In genomic region chr1:41484881-41485280, GRCh38 we compare ENCODE assay signal across 26 cellular contexts. TPM values are rescaled to one million over a fixed set of nuclear protein-coding genes. Genes with fewer than 3 reads are reported as not detected.
A peak's percentile ranks its signal among the peaks of the same experiment; 100 is the strongest.
DNase-seq lines count a peak whose midpoint lies in the region; ATAC-seq, FAIRE-seq and TF ChIP-seq lines count a peak whose summit lies in the region.
"Had no signal": no experiment of that assay in that cellular context is flagged by ENCODE, and none has a peak within 500 bp of the region (broad histone marks: within the 10 kb centered on the region; RNA-seq: fewer than 3 reads in every experiment).

No MANE protein-coding gene starts in this region.

- CTCF ChIA-PET in HEK293 (lab: Yijun Ruan, JAX) (interaction anchor here (0.5 to 3.7 kb wide), 6 partner anchors 8 to 170 kb away, joined by 3 to 34 read pairs (median 4); no protein-coding TSS in a partner anchor), RWPE1 (lab: Yijun Ruan, JAX) (interaction anchor here (0.9 to 1.0 kb wide), 2 partner anchors 10 kb away, joined by 6 to 7 read pairs; no protein-coding TSS in a partner anchor), WTC11 (lab: Charles Lee) (interaction anchor here (1.0 to 7.9 kb wide), 18 partner anchors 9 to 202 kb away, joined by 3 to 84 read pairs (median 4); no protein-coding TSS in a partner anchor)

- peak overlapping the region; percentile 63 for H3K4me2 ChIP-seq in keratinocyte (ENCODE audit: control insufficient read depth, extremely low read depth, insufficient read depth, low read depth, low read length)

- H4K20me1 ChIP-seq in keratinocyte (ENCODE audit: control insufficient read depth, extremely low read depth, insufficient read depth, low read length): no peaks in the 10 kb centered on the region

- no peak for TF ChIP-seq POLR2A in prostate gland (IDR thresholded peaks at IDR 0.05)

- no peak overlapping the region for H3K9ac ChIP-seq in keratinocyte (ENCODE audit: control insufficient read depth, extremely low read depth, insufficient read depth, low read length)

- WGBS in prostate gland: 24% methylated on average over 3 of the region's 7 CpGs

- no peak overlapping the region for H3K27ac Mint-ChIP-seq in WTC11
- H3K27ac Mint-ChIP-seq: activated T-cell treated with anti-CD3 and anti-CD28 coated beads, Interleukin-2, amount 50 U/mL, for 72 hours; T-helper 1 cell treated with Interleukin-12 subunit alpha and Interleukin-12 subunit beta and Interleukin-4 antibody, amounts not matched to agents 30 μg/mL and 1 μg/mL, for 36 hours had no signal

- H3K27ac ChIP-seq in HEK293 (ENCODE audit: extremely low read depth, low read depth, low read length) (no peak overlapping the region), RWPE1 (peak overlapping the region; percentile 99), keratinocyte (ENCODE audit: control insufficient read depth, insufficient read depth, low read length) (no peak overlapping the region), prostate gland (peak overlapping the region; percentile 48 to 54)
- H3K27ac ChIP-seq: dorsolateral prefrontal cortex, thoracic aorta had no signal

- no peak overlapping the region for H2AFZ ChIP-seq in keratinocyte (ENCODE audit: control insufficient read depth, low read length)

- H3K9me3 ChIP-seq in HEK293 (ENCODE audit: control insufficient read depth, insufficient read depth, low read depth, low read length) (no peaks in the 10 kb centered on the region), keratinocyte (ENCODE audit: control insufficient read depth, low read depth, low read length) (no peaks in the 10 kb centered on the region), prostate gland (no peaks in the 10 kb centered on the region)
- H3K9me3 ChIP-seq: heart left ventricle, thoracic aorta had no signal

- no peak overlapping the region for H3K4me3 ChIP-seq in HEK293 (ENCODE audit: low read depth, low read length)
- no peak overlapping the region for H3K4me3 ChIP-seq in keratinocyte (ENCODE audit: control insufficient read depth in 2 of 3, extremely low read depth in 1 of 3, insufficient read depth in 2 of 3, low read depth in 1 of 3, low read length in 3 of 3)
- no peak overlapping the region for H3K4me3 ChIP-seq in prostate gland
- H3K4me3 ChIP-seq: dorsolateral prefrontal cortex, thoracic aorta had no signal

- FAIRE-seq in keratinocyte (lab: Jason Lieb, UNC): no peak
- FAIRE-seq: GM19239, small intestine had no signal

- TF ChIP-seq CTCF in HEK293 (tag by site-specific recombination; IDR thresholded peaks at IDR 0.05): no peak
- no peak for TF ChIP-seq CTCF in RWPE1 (conservative IDR thresholded peaks at IDR 0.05; ENCODE audit: low read depth)
- TF ChIP-seq CTCF in keratinocyte (optimal IDR thresholded peaks at IDR 0.05 in 1 of 3, IDR thresholded peaks at IDR 0.05 in 1 of 3, conservative IDR thresholded peaks at IDR 0.05 in 1 of 3; ENCODE audit: extremely low read depth in 1 of 3, insufficient read depth in 2 of 3, low read length in 3 of 3): no peak
- no peak for TF ChIP-seq CTCF in prostate gland (IDR thresholded peaks at IDR 0.05)
- TF ChIP-seq CTCF in WTC11 (IDR thresholded peaks at IDR 0.05): no peak

- ATAC-seq in HG03039 (IDR thresholded peaks at IDR 0.05; ENCODE audit: unreplicated experiment) (no peak), WTC11 (no peak)

- POLR2A ChIA-PET in HEK293 (lab: Yijun Ruan, JAX) (interaction anchor here (1.9 kb wide), 1 partner anchor 8 kb away, joined by 4 read pairs; no protein-coding TSS in a partner anchor), RWPE1 (lab: Yijun Ruan, JAX; ENCODE audit: low non-redundant PET) (no interaction called here), WTC11 (lab: Charles Lee) (no interaction called here)

- DNase-seq in RWPE1 (ENCODE audit: low spot score) (no peak), keratinocyte (ENCODE audit: low read depth, low spot score) (no peak), prostate gland (ENCODE audit: low spot score) (no peak), WTC11 (ENCODE audit: low spot score) (no peak), NCI-H187 treated with DMSO at 0.1 percent for 48 hours (lab: John Stamatoyannopoulos, UW) (no peak)
- DNase-seq: activated CD4-positive, alpha-beta T cell treated with anti-CD3 and anti-CD28 coated beads for 48 hours; activated naive CD4-positive, alpha-beta T cell treated with anti-CD3 and anti-CD28 coated beads, Interleukin-2, amount 50 U/mL, for 16 hours; activated T-cell treated with anti-CD3 and anti-CD28 coated beads, Interleukin-2, amount 50 U/mL, for 72 hours; DND-41; KG1; MV-4-11; NCI-H187; stimulated activated CD4-positive, alpha-beta T cell treated with anti-CD3 and anti-CD28 coated beads, Interleukin-2, amount 100 ng/mL, for 48 hours; stimulated activated naive CD4-positive, alpha-beta T cell had no signal

- no peaks in the 10 kb centered on the region for H3K36me3 ChIP-seq in HEK293 (ENCODE audit: control insufficient read depth in 2 of 2, insufficient read depth in 1 of 2, low read length in 2 of 2)
- H3K36me3 ChIP-seq in keratinocyte (ENCODE audit: control insufficient read depth in 2 of 2, extremely low read depth in 1 of 2, insufficient read depth in 2 of 2, low read length in 2 of 2): no peaks in the 10 kb centered on the region
- no peaks in the 10 kb centered on the region for H3K36me3 ChIP-seq in prostate gland
- H3K36me3 ChIP-seq: heart left ventricle, thoracic aorta had no signal

- dilution Hi-C loops in keratinocyte (cut with MboI; ENCODE audit: extremely low pct_ligation_motif_present, low sequenced_read_pairs): no loop called here

- H3K9me3 Mint-ChIP-seq in WTC11: peaks cover 7% of the 10 kb centered on the region
- H3K9me3 Mint-ChIP-seq: central memory CD8-positive, alpha-beta T cell; T-helper 1 cell treated with Interleukin-12 subunit alpha and Interleukin-12 subunit beta and Interleukin-4 antibody, amounts not matched to agents 30 μg/mL and 1 μg/mL, for 36 hours had no signal

- H3K9me1 ChIP-seq in keratinocyte (ENCODE audit: control insufficient read depth, extremely low read depth, insufficient read depth, low read length): no peaks in the 10 kb centered on the region

- intact Hi-C loops in prostate gland (cut with DNase I): loop anchor here (5.0 kb wide), 1 partner anchor 58 kb away; no protein-coding TSS in a partner anchor

- H3K27me3 ChIP-seq in keratinocyte (ENCODE audit: control insufficient read depth, extremely low read depth, insufficient read depth, low read length) (no peaks in the 10 kb centered on the region), prostate gland (replicated peaks; ENCODE audit: insufficient read depth) (no peaks in the 10 kb centered on the region)
- H3K27me3 ChIP-seq: dorsolateral prefrontal cortex, heart left ventricle had no signal

- H3K36me3 Mint-ChIP-seq in WTC11: no peaks in the 10 kb centered on the region

- no peak overlapping the region for H3K4me3 Mint-ChIP-seq in WTC11
- H3K4me3 Mint-ChIP-seq: activated T-cell treated with anti-CD3 and anti-CD28 coated beads, Interleukin-2, amount 50 U/mL, for 72 hours; central memory CD8-positive, alpha-beta T cell; T-helper 1 cell treated with Interleukin-12 subunit alpha and Interleukin-12 subunit beta and Interleukin-4 antibody, amounts not matched to agents 30 μg/mL and 1 μg/mL, for 36 hours had no signal

- no peaks in the 10 kb centered on the region for H3K79me2 ChIP-seq in keratinocyte (ENCODE audit: control insufficient read depth, insufficient read depth, low read length)

- H3K4me1 ChIP-seq in HEK293 (ENCODE audit: control insufficient read depth, insufficient read depth, low read length) (0 out of 2 replicates have a peak, but pooled peaks cover 4% of the 10 kb centered on the region), keratinocyte (ENCODE audit: control insufficient read depth, extremely low read depth, insufficient read depth, low read length) (peaks cover 37% of the 10 kb centered on the region), prostate gland (replicated peaks) (peaks cover 29% of the 10 kb centered on the region)

- H3K27me3 Mint-ChIP-seq in WTC11 (ENCODE audit: low read depth): peaks cover 14% of the 10 kb centered on the region; the same call in 1 of the 2 replicates

- H3K4me1 Mint-ChIP-seq in WTC11: peaks cover 44% of the 10 kb centered on the region
- H3K4me1 Mint-ChIP-seq: central memory CD8-positive, alpha-beta T cell had no signal

TF ChIP-seq in HEK293, 187 proteins besides CTCF, POLR2A, EP300 and RAD21 (continues in another document):
- TF ChIP-seq ZFHX2 (tag by site-specific recombination; conservative IDR thresholded peaks at IDR 0.05) (0 out of 2 replicates have a peak, but pooled peaks have one; percentile 11), BCL11A (tag by site-specific recombination; IDR thresholded peaks at IDR 0.05; ENCODE audit: low read depth) (no peak), ZBTB8A (tag by site-specific recombination; IDR thresholded peaks at IDR 0.05) (no peak), ZXDB (tag by site-specific recombination; IDR thresholded peaks at IDR 0.05) (no peak), RBAK (tag by site-specific recombination; IDR thresholded peaks at IDR 0.05) (no peak), KLF8 (tag by site-specific recombination; IDR thresholded peaks at IDR 0.05) (no peak), ZNF549 (tag by site-specific recombination; IDR thresholded peaks at IDR 0.05) (no peak), ZNF48 (tag by site-specific recombination; IDR thresholded peaks at IDR 0.05) (no peak), ZNF837 (tag by site-specific recombination; IDR thresholded peaks at IDR 0.05) (no peak)

TF ChIP-seq in WTC11, 78 proteins besides CTCF, POLR2A, EP300 and RAD21:
- TF ChIP-seq NR1H2 (CRISPR knock-in tag; IDR thresholded peaks at IDR 0.05): no peak
- no peak for TF ChIP-seq TP53 (CRISPR knock-in tag; IDR thresholded peaks at IDR 0.05)
- no peak for TF ChIP-seq ZNF396 (CRISPR knock-in tag; IDR thresholded peaks at IDR 0.05; ENCODE audit: borderline replicate concordance)
- no peak for TF ChIP-seq FOXK1 (CRISPR knock-in tag; IDR thresholded peaks at IDR 0.05)
TF ChIP-seq in WTC11: peak in this region for 0.

RNA-seq across cellular contexts. Expression of gene EDN2, which starts 0.4 kb away (rescaled TPM):
- polyA plus RNA-seq in keratinocyte: 0.06 to 0.34 TPM (median 0.32 TPM) in 3 replicates
- 0.42 TPM for polyA plus RNA-seq in keratinocyte (2011; ENCODE audit: low read depth)
- 0.18 and 0.22 TPM in 2 replicates for polyA plus RNA-seq in keratinocyte (2011; cell fraction: cytosol; rRNA removed)
- polyA plus RNA-seq in keratinocyte (2011; cell fraction: nucleus; rRNA removed): 0.38 and 0.60 TPM in 2 replicates
- 1.9 TPM in 1 of 2 replicates, not detected in the other for polyA plus RNA-seq in keratinocyte (2012; ENCODE audit: low replicate concordance)
- 0.64 TPM in 1 of 3 replicates, not detected in the others for polyA minus RNA-seq in keratinocyte
- polyA minus RNA-seq in keratinocyte (2011; cell fraction: cytosol; rRNA and poly(A)+ RNA removed): not detected
- 0.32 TPM in 1 of 2 replicates, not detected in the other for polyA minus RNA-seq in keratinocyte (2011; cell fraction: nucleus; rRNA and poly(A)+ RNA removed)
- total RNA-seq in prostate gland: 10 to 100 TPM in 1 of 2 donors, 1 to 10 TPM in 1; 2.6 to 12.6 TPM
- total RNA-seq in WTC11 (2021): 0.33 to 0.39 TPM in 2 of 3 replicates, not detected in the other
- total RNA-seq: activated T-cell treated with anti-CD3 and anti-CD28 coated beads, Interleukin-2, amount 50 U/mL, for 72 hours; endothelial cell of umbilical vein; liver; OCI-LY7; thoracic aorta had no signal
- polyA plus RNA-seq: endothelial cell of umbilical vein had no signal

Comparison
In these comparisons a context has a peak if more than half of its experiments do, and no peak if none do; other contexts are left out.
1. H3K27ac ChIP-seq: peak in RWPE1 (single experiment) and prostate gland (2 of 2); none in HEK293 (single experiment) and keratinocyte (single experiment).